12 cellular contexts compared by ENCODE assay signal in genomic region chr2:61161888-61162287, GRCh38. TPM values are rescaled to one million over a fixed set of nuclear protein-coding genes. Genes with fewer than 3 reads are reported as not detected.
DNase-seq lines count a peak whose midpoint lies in the region; ATAC-seq and TF ChIP-seq lines count a peak whose summit lies in the region.
"Had no signal": no experiment of that assay in that cellular context is flagged by ENCODE, and none has a peak within 500 bp of the region (broad histone marks: within the 10 kb centered on the region; RNA-seq: fewer than 3 reads in every experiment).

C2orf74 (plus strand) TSS chr2:61162188; CDS start chr2:61162515, 327 bp downstream.

- intact Hi-C loops in aorta (cut with DNase I): no loop called here

- H3K4me3 Mint-ChIP-seq in activated naive CD8-positive, alpha-beta T cell treated with anti-CD3 and anti-CD28 coated beads for 36 hours: no peak within 1 kb of the TSS
- no peak within 1 kb of the TSS for H3K4me3 Mint-ChIP-seq in activated naive CD8-positive, alpha-beta T cell treated with anti-CD3 and anti-CD28 coated beads, Interleukin-2, amount 50 U/mL, for 24 hours
- H3K4me3 Mint-ChIP-seq in stimulated activated naive CD8-positive, alpha-beta T cell treated with anti-CD3 and anti-CD28 coated beads, Interleukin-15, amount 100 ng/mL, for 72 hours: no peak within 1 kb of the TSS

- ATAC-seq in activated naive CD8-positive, alpha-beta T cell treated with anti-CD3 and anti-CD28 coated beads, Interleukin-2, amount 50 U/mL, for 24 hours: no peak
- no peak for ATAC-seq in aorta (ENCODE audit: low FRiP score)
- ATAC-seq in stimulated activated naive CD8-positive, alpha-beta T cell treated with anti-CD3 and anti-CD28 coated beads, Interleukin-15, amount 100 ng/mL, for 72 hours: no peak
- ATAC-seq: esophagus mucosa had no signal

- no peaks in the 10 kb centered on the region for H3K4me1 ChIP-seq in aorta (ENCODE audit: control insufficient read depth in 1 of 2, insufficient read depth in 2 of 2, low read length in 2 of 2)
- H3K4me1 ChIP-seq: parathyroid adenoma had no signal

- DNase-seq in activated naive CD8-positive, alpha-beta T cell treated with anti-CD3 and anti-CD28 coated beads for 36 hours: no peak
- no peak for DNase-seq in activated naive CD8-positive, alpha-beta T cell treated with anti-CD3 and anti-CD28 coated beads, Interleukin-2, amount 50 U/mL, for 24 hours
- DNase-seq in lung microvascular endothelial cell (ENCODE audit: low read depth in 2 of 2): no peak
- DNase-seq in aorta: no peak
- no peak for DNase-seq in GM20000 (ENCODE audit: low spot score)
- no peak for DNase-seq in stimulated activated naive CD8-positive, alpha-beta T cell treated with anti-CD3 and anti-CD28 coated beads, Interleukin-15, amount 100 ng/mL, for 72 hours
- no peak for DNase-seq in middle frontal gyrus (ENCODE audit: extremely low spot score, low spot score)
- DNase-seq: stimulated activated CD4-positive, alpha-beta T cell treated with anti-CD3 and anti-CD28 coated beads, Interleukin-4, amount 100 ng/mL, for 4 hours had no signal

- no peaks in the 10 kb centered on the region for H3K9me3 Mint-ChIP-seq in activated naive CD8-positive, alpha-beta T cell treated with anti-CD3 and anti-CD28 coated beads for 36 hours
- no peaks in the 10 kb centered on the region for H3K9me3 Mint-ChIP-seq in activated naive CD8-positive, alpha-beta T cell treated with anti-CD3 and anti-CD28 coated beads, Interleukin-2, amount 50 U/mL, for 24 hours
- H3K9me3 Mint-ChIP-seq in stimulated activated naive CD8-positive, alpha-beta T cell treated with anti-CD3 and anti-CD28 coated beads, Interleukin-15, amount 100 ng/mL, for 72 hours: no peaks in the 10 kb centered on the region

- no peaks in the 10 kb centered on the region for H3K27me3 Mint-ChIP-seq in activated naive CD8-positive, alpha-beta T cell treated with anti-CD3 and anti-CD28 coated beads for 36 hours
- H3K27me3 Mint-ChIP-seq in activated naive CD8-positive, alpha-beta T cell treated with anti-CD3 and anti-CD28 coated beads, Interleukin-2, amount 50 U/mL, for 24 hours: no peaks in the 10 kb centered on the region
- H3K27me3 Mint-ChIP-seq in stimulated activated naive CD8-positive, alpha-beta T cell treated with anti-CD3 and anti-CD28 coated beads, Interleukin-15, amount 100 ng/mL, for 72 hours: no peaks in the 10 kb centered on the region

- TF ChIP-seq CTCF in GM20000 (IDR thresholded peaks at IDR 0.05; ENCODE audit: extremely low read depth, missing control alignments): no peak

- no peaks in the 10 kb centered on the region for H3K9me3 ChIP-seq in aorta (ENCODE audit: control insufficient read depth, low read length)

- no peaks in the 10 kb centered on the region for H3K27me3 ChIP-seq in aorta (ENCODE audit: control insufficient read depth in 1 of 2, insufficient read depth in 2 of 2, low read length in 1 of 2)

- no peak within 1 kb of the TSS for H3K27ac ChIP-seq in aorta (ENCODE audit: low read depth in 1 of 2, low read length in 2 of 2)
- H3K27ac ChIP-seq: parathyroid adenoma had no signal

- peaks cover 0 to 3% of the 10 kb centered on the region in 2 donors for H3K36me3 ChIP-seq in aorta (ENCODE audit: control insufficient read depth in 1 of 2, insufficient read depth in 2 of 2, low read length in 1 of 2)

- WGBS in aorta, 2 donors: 90 to 96% methylated on average over 5 of the region's 5 CpGs

- no peak within 1 kb of the TSS for H3K4me3 ChIP-seq in aorta (ENCODE audit: low read length in 2 of 2)

- no peaks in the 10 kb centered on the region for H3K4me1 Mint-ChIP-seq in activated naive CD8-positive, alpha-beta T cell treated with anti-CD3 and anti-CD28 coated beads for 36 hours
- H3K4me1 Mint-ChIP-seq in activated naive CD8-positive, alpha-beta T cell treated with anti-CD3 and anti-CD28 coated beads, Interleukin-2, amount 50 U/mL, for 24 hours: no peaks in the 10 kb centered on the region
- H3K4me1 Mint-ChIP-seq in stimulated activated naive CD8-positive, alpha-beta T cell treated with anti-CD3 and anti-CD28 coated beads, Interleukin-15, amount 100 ng/mL, for 72 hours: peaks cover 9% of the 10 kb centered on the region

- H3K27ac Mint-ChIP-seq in activated naive CD8-positive, alpha-beta T cell treated with anti-CD3 and anti-CD28 coated beads for 36 hours: no peak within 1 kb of the TSS
- no peak within 1 kb of the TSS for H3K27ac Mint-ChIP-seq in activated naive CD8-positive, alpha-beta T cell treated with anti-CD3 and anti-CD28 coated beads, Interleukin-2, amount 50 U/mL, for 24 hours
- no peak within 1 kb of the TSS for H3K27ac Mint-ChIP-seq in stimulated activated naive CD8-positive, alpha-beta T cell treated with anti-CD3 and anti-CD28 coated beads, Interleukin-15, amount 100 ng/mL, for 72 hours

- in situ Hi-C loops in endometrial microvascular endothelial cells (cut with HindIII; ENCODE audit: inconsistent ontology term, low pct_unique_long_range_greater_than_20kb, low sequenced_read_pairs): no loop called here

- peaks cover 40% of the 10 kb centered on the region for H3K36me3 Mint-ChIP-seq in activated naive CD8-positive, alpha-beta T cell treated with anti-CD3 and anti-CD28 coated beads for 36 hours
- peaks cover 32% of the 10 kb centered on the region for H3K36me3 Mint-ChIP-seq in activated naive CD8-positive, alpha-beta T cell treated with anti-CD3 and anti-CD28 coated beads, Interleukin-2, amount 50 U/mL, for 24 hours (ENCODE audit: low read depth)

RNA-seq across cellular contexts. Expression of gene C2orf74, which starts in this region (rescaled TPM):
- 10 to 100 TPM; 11.7 to 12.6 TPM for total RNA-seq in activated naive CD8-positive, alpha-beta T cell treated with anti-CD3 and anti-CD28 coated beads for 36 hours
- total RNA-seq in endometrial microvascular endothelial cells (ENCODE audit: inconsistent ontology term): 15.1 TPM
- total RNA-seq in lung microvascular endothelial cell: 8.1 and 12.3 TPM in 2 replicates
- total RNA-seq in aorta: 10 to 100 TPM in 1 of 2 donors, 1 to 10 TPM in 1; 4.8 to 19.1 TPM
- polyA plus RNA-seq in aorta: 10 to 100 TPM; 19.1 to 69.0 TPM
- total RNA-seq: HT-29 had no signal
